12 cellular contexts compared by ENCODE assay signal in genomic region chr14:69672372-69672771, GRCh38.
DNase-seq lines count a peak whose midpoint lies in the region; ATAC-seq, FAIRE-seq and TF ChIP-seq lines count a peak whose summit lies in the region.
"Had no signal": no experiment of that assay in that cellular context is flagged by ENCODE, and none has a peak within 500 bp of the region (broad histone marks: within the 10 kb centered on the region; RNA-seq: fewer than 3 reads in every experiment).

No MANE protein-coding gene starts in this region.

- no peaks in the 10 kb centered on the region for H3K27me3 Mint-ChIP-seq in activated T-cell treated with anti-CD3 and anti-CD28 coated beads, Interleukin-2, amount 50 U/mL, for 24 hours
- H3K27me3 Mint-ChIP-seq in activated T-cell treated with anti-CD3 and anti-CD28 coated beads, Interleukin-2, amount 50 U/mL, for 4 hours (ENCODE audit: low read depth) = no peaks in the 10 kb centered on the region

- H3K9me3 ChIP-seq in GM12878 (replicated peaks; ENCODE audit: control insufficient read depth, insufficient read depth, low read length) = no peaks in the 10 kb centered on the region; the same call in 2 of the 3 replicates
- H3K9me3 ChIP-seq in gastrocnemius medialis = no peaks in the 10 kb centered on the region

- no peak for ATAC-seq in activated T-cell treated with anti-CD3 and anti-CD28 coated beads, Interleukin-2, amount 50 U/mL, for 4 hours
- no peak for ATAC-seq in GM12878
- ATAC-seq in gastrocnemius medialis = no peak

- no TSS peak for BruUV-seq in GM12878 (replicated peaks; lab: Mats Ljungman, UMichigan)

- H2AFZ ChIP-seq in GM12878 (ENCODE audit: control insufficient read depth, low read depth, low read length) = no peak overlapping the region

- RAD21 ChIA-PET in GM12878 (lab: Charles Lee; ENCODE audit: unreplicated experiment) = interaction anchor here (1.0 to 2.4 kb wide), 4 partner anchors 40 to 62 kb away, joined by 3 to 7 read pairs (median 4); partner anchors contain the start of gene SUSD6

- peak overlapping the region; percentile 82 for H3K4me2 ChIP-seq in GM12878 (ENCODE audit: control insufficient read depth, insufficient read depth)

- H3K27me3 ChIP-seq in GM12878 (replicated peaks in 1 of 2; ENCODE audit: control insufficient read depth in 2 of 2, insufficient read depth in 2 of 2, low read length in 1 of 2) (no peaks in the 10 kb centered on the region), gastrocnemius medialis (no peaks in the 10 kb centered on the region)

- no peak for TF ChIP-seq POLR2A in GM12878 (IDR thresholded peaks at IDR 0.05; ENCODE audit: low read depth, low read length)
- TF ChIP-seq POLR2A in gastrocnemius medialis (IDR thresholded peaks at IDR 0.05) = no peak

- H3K4me3 ChIP-seq in GM12878 = no peak overlapping the region; the same call in 1 of the 2 replicates
- no peak overlapping the region for H3K4me3 ChIP-seq in gastrocnemius medialis

- peaks cover 98% of the 10 kb centered on the region for H3K4me1 Mint-ChIP-seq in activated T-cell treated with anti-CD3 and anti-CD28 coated beads, Interleukin-2, amount 50 U/mL, for 24 hours (ENCODE audit: low read depth)
- peaks cover 94% of the 10 kb centered on the region for H3K4me1 Mint-ChIP-seq in activated T-cell treated with anti-CD3 and anti-CD28 coated beads, Interleukin-2, amount 50 U/mL, for 4 hours (ENCODE audit: low read depth)

- POLR2A ChIA-PET in GM12878 (lab: Charles Lee) = interaction anchor here (1.3 kb wide), 1 partner anchor 46 kb away, joined by 3 read pairs; no protein-coding TSS in a partner anchor

- peak overlapping the region; percentile 99 for H3K27ac Mint-ChIP-seq in activated T-cell treated with anti-CD3 and anti-CD28 coated beads, Interleukin-2, amount 50 U/mL, for 24 hours

- no peak overlapping the region for H3K4me3 Mint-ChIP-seq in activated T-cell treated with anti-CD3 and anti-CD28 coated beads, Interleukin-2, amount 50 U/mL, for 24 hours
- H3K4me3 Mint-ChIP-seq in activated T-cell treated with anti-CD3 and anti-CD28 coated beads, Interleukin-2, amount 50 U/mL, for 4 hours = no peak overlapping the region

- TF ChIP-seq CTCF in GM12878 (IDR thresholded peaks at IDR 0.05 in 2 of 3, conservative IDR thresholded peaks at IDR 0.05 in 1 of 3; ENCODE audit: control insufficient read depth in 2 of 3, extremely low read depth in 1 of 3, insufficient read depth in 1 of 3, low read depth in 3 of 3, low read length in 3 of 3) (no peak), gastrocnemius medialis (IDR thresholded peaks at IDR 0.05 in 4 of 5, conservative IDR thresholded peaks at IDR 0.05 in 1 of 5) (no peak)

- H3K36me3 ChIP-seq in GM12878 (ENCODE audit: control insufficient read depth in 2 of 2, insufficient read depth in 2 of 2, low read length in 1 of 2) (peaks cover 5 to 8% of the 10 kb centered on the region in 2 experiments; a peak in 3 of 4 replicates), gastrocnemius medialis (no peaks in the 10 kb centered on the region)

- H3K27ac ChIP-seq in GM12878 (ENCODE audit: control insufficient read depth, insufficient read depth) (peak overlapping the region; percentile 77), gastrocnemius medialis (peak overlapping the region; percentile 22 to 73 (median 61))

- H3K9ac ChIP-seq in GM12878 (ENCODE audit: control insufficient read depth, insufficient read depth, low read length) = peak overlapping the region; percentile 30; the same call in 1 of the 2 replicates

- H3K4me1 ChIP-seq in GM12878 (ENCODE audit: control insufficient read depth, insufficient read depth, low read length) (peaks cover 83% of the 10 kb centered on the region), gastrocnemius medialis (peaks cover 66 to 83% of the 10 kb centered on the region in 2 donors)

- H3K36me3 Mint-ChIP-seq in activated T-cell treated with anti-CD3 and anti-CD28 coated beads, Interleukin-2, amount 50 U/mL, for 24 hours (ENCODE audit: low read depth) = peaks cover 74% of the 10 kb centered on the region
- peaks cover 31% of the 10 kb centered on the region for H3K36me3 Mint-ChIP-seq in activated T-cell treated with anti-CD3 and anti-CD28 coated beads, Interleukin-2, amount 50 U/mL, for 4 hours (ENCODE audit: insufficient read depth)

- FAIRE-seq in GM12878 (lab: Jason Lieb, UNC) = no peak
- FAIRE-seq: TTC549, urothelium cell line had no signal

- peaks cover 8% of the 10 kb centered on the region; the same call in 1 of the 2 replicates for H4K20me1 ChIP-seq in GM12878 (ENCODE audit: control insufficient read depth, insufficient read depth)

- H3K9me3 Mint-ChIP-seq in activated T-cell treated with anti-CD3 and anti-CD28 coated beads, Interleukin-2, amount 50 U/mL, for 24 hours = peaks cover 3% of the 10 kb centered on the region
- no peaks in the 10 kb centered on the region for H3K9me3 Mint-ChIP-seq in activated T-cell treated with anti-CD3 and anti-CD28 coated beads, Interleukin-2, amount 50 U/mL, for 4 hours

- no peak for DNase-seq in activated T-cell treated with anti-CD3 and anti-CD28 coated beads, Interleukin-2, amount 50 U/mL, for 24 hours
- no peak for DNase-seq in activated T-cell treated with anti-CD3 and anti-CD28 coated beads, Interleukin-2, amount 50 U/mL, for 4 hours
- peak; percentile 15 for DNase-seq in MV-4-11 (lab: John Stamatoyannopoulos, UW)
- no peak for DNase-seq in GM12878 (ENCODE audit: low read depth, low spot score)
- no peak for DNase-seq in gastrocnemius medialis
- DNase-seq in NOMO-1 treated with DMSO at 0.1 percent for 48 hours (lab: John Stamatoyannopoulos, UW; ENCODE audit: unreplicated experiment) = no peak
- DNase-seq in midbrain (lab: John Stamatoyannopoulos, UW) = no peak
- DNase-seq in NCI-H1105 (lab: John Stamatoyannopoulos, UW) = no peak
- DNase-seq: effector CD4-positive, alpha-beta T cell; NCI-H1436 had no signal

- SMC1A ChIA-PET in GM12878 (lab: Charles Lee; ENCODE audit: uncharacterized antibody, unreplicated experiment) = interaction anchor here (0.8 to 4.9 kb wide), 9 partner anchors 13 to 67 kb away, joined by 3 to 45 read pairs (median 6); no protein-coding TSS in a partner anchor

- intact Hi-C loops in GM12878 (cut with micrococcal nuclease; ENCODE audit: unreplicated experiment) (loop anchor here (2.0 kb wide), 3 partner anchors 20 to 58 kb away; no protein-coding TSS in a partner anchor), gastrocnemius medialis (cut with DNase I; ENCODE audit: low total_unique reads) (no loop called here)

- CTCF ChIA-PET in GM12878 (lab: Yijun Ruan, JAX) = interaction anchor here (0.7 to 2.5 kb wide), 3 partner anchors 22 to 68 kb away, joined by 3 to 8 read pairs (median 3); no protein-coding TSS in a partner anchor

- in situ Hi-C loops in GM12878 (cut with MboI) = no loop called here
- in situ Hi-C loops in gastrocnemius medialis (cut with MboI; ENCODE audit: low sequenced_read_pairs in 4 of 4) = no loop called here

- 0% methylated on average over 1 of the region's 1 CpG for WGBS in GM12878 (ENCODE audit: insufficient coverage, insufficient replicate concordance, low lambda C conversion rate, missing lambda C conversion rate)

- peaks cover 84% of the 10 kb centered on the region for H3K79me2 ChIP-seq in GM12878 (ENCODE audit: control insufficient read depth, insufficient read depth, low read length)

- TF ChIP-seq EP300 in GM12878 (IDR thresholded peaks at IDR 0.05; ENCODE audit: borderline replicate concordance in 1 of 2, control insufficient read depth in 1 of 2, low read depth in 2 of 2, low read length in 2 of 2) = no peak

- no peak for TF ChIP-seq RAD21 in GM12878 (IDR thresholded peaks at IDR 0.05; ENCODE audit: insufficient read depth, low read depth, low read length)

TF ChIP-seq in GM12878, 131 proteins besides CTCF, POLR2A, EP300 and RAD21:
- 0 out of 2 replicates have a peak, but pooled peaks have one; percentile 7 for TF ChIP-seq EED (IDR thresholded peaks at IDR 0.05; ENCODE audit: low read depth)
- no peak for TF ChIP-seq NR2F1 (conservative IDR thresholded peaks at IDR 0.05)
- TF ChIP-seq TCF3 (IDR thresholded peaks at IDR 0.05; ENCODE audit: borderline replicate concordance, insufficient read depth, low read depth, low read length) = no peak
- TF ChIP-seq BCLAF1 (IDR thresholded peaks at IDR 0.05) = no peak
- TF ChIP-seq LARP7 (IDR thresholded peaks at IDR 0.05) = no peak
